ENCODE assay signal across 1 cellular context in the genomic region with DNA sequence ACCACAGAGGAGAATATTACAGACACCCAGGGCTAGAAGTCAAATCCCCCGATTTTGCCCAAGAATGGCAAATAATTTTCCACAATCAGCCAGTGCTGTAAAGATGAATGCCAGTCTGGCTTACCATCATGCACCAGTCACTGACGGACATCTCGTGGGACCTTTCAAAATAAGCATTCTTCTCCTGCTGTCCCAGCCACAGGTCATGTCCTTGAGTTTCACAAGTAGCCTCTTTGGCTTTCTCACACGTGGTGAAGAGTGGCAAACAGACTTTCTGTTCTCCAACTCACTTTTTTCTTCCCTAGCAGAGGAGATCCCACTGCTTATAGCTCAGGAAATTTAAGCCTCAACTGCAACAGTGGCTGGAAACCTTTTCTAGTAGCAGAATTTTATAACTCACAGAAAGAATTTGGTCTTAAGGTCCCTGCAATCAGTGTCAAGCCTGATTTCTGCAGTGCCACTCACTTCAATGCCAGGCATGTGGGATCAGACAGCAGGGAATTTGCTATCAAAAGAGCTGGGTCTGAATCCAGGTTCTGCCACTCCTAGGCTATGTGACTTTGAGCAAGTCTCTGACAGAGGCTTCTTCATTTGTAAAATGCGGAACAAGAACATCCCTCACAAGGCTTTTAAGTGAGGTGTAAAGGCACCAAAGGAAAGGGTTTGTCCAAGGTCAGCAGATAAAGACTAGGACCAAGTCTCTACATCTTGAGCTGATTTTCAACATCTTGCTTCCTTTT.
TF ChIP-seq lines count a peak whose summit lies in the region.

No MANE protein-coding gene starts in this region.

TF ChIP-seq in GM12878, 131 proteins besides CTCF, POLR2A, EP300 and RAD21:
- TF ChIP-seq SUPT20H (IDR thresholded peaks at IDR 0.05; ENCODE audit: borderline replicate concordance, control insufficient read depth, low read depth, low read length) (no peak), NKRF (conservative IDR thresholded peaks at IDR 0.05) (no peak), RUNX3 (IDR thresholded peaks at IDR 0.05; ENCODE audit: low read length) (no peak), POU2F2 (IDR thresholded peaks at IDR 0.05; ENCODE audit: borderline replicate concordance, low read depth, low read length) (no peak), ZNF622 (IDR thresholded peaks at IDR 0.05) (no peak), SRF (IDR thresholded peaks at IDR 0.05; ENCODE audit: low read depth in 2 of 2, low read length in 2 of 2) (no peak), ZSCAN29 (IDR thresholded peaks at IDR 0.05) (no peak), ZNF592 (IDR thresholded peaks at IDR 0.05) (no peak), SREBF1 (IDR thresholded peaks at IDR 0.05; ENCODE audit: low read length) (no peak), ZNF207 (IDR thresholded peaks at IDR 0.05; ENCODE audit: borderline replicate concordance) (no peak), NR2C1 (IDR thresholded peaks at IDR 0.05) (no peak)
- TF ChIP-seq, protein P1, sequence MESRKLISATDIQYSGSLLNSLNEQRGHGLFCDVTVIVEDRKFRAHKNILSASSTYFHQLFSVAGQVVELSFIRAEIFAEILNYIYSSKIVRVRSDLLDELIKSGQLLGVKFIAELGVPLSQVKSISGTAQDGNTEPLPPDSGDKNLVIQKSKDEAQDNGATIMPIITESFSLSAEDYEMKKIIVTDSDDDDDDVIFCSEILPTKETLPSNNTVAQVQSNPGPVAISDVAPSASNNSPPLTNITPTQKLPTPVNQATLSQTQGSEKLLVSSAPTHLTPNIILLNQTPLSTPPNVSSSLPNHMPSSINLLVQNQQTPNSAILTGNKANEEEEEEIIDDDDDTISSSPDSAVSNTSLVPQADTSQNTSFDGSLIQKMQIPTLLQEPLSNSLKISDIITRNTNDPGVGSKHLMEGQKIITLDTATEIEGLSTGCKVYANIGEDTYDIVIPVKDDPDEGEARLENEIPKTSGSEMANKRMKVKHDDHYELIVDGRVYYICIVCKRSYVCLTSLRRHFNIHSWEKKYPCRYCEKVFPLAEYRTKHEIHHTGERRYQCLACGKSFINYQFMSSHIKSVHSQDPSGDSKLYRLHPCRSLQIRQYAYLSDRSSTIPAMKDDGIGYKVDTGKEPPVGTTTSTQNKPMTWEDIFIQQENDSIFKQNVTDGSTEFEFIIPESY (IDR thresholded peaks at IDR 0.05), result no peak
- TF ChIP-seq, protein P2, sequence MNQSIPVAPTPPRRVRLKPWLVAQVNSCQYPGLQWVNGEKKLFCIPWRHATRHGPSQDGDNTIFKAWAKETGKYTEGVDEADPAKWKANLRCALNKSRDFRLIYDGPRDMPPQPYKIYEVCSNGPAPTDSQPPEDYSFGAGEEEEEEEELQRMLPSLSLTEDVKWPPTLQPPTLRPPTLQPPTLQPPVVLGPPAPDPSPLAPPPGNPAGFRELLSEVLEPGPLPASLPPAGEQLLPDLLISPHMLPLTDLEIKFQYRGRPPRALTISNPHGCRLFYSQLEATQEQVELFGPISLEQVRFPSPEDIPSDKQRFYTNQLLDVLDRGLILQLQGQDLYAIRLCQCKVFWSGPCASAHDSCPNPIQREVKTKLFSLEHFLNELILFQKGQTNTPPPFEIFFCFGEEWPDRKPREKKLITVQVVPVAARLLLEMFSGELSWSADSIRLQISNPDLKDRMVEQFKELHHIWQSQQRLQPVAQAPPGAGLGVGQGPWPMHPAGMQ (IDR thresholded peaks at IDR 0.05; ENCODE audit: borderline replicate concordance), result no peak
TF ChIP-seq in GM12878: peak in this region for 0.
